8 cellular contexts compared by ENCODE assay signal in the genomic region with DNA sequence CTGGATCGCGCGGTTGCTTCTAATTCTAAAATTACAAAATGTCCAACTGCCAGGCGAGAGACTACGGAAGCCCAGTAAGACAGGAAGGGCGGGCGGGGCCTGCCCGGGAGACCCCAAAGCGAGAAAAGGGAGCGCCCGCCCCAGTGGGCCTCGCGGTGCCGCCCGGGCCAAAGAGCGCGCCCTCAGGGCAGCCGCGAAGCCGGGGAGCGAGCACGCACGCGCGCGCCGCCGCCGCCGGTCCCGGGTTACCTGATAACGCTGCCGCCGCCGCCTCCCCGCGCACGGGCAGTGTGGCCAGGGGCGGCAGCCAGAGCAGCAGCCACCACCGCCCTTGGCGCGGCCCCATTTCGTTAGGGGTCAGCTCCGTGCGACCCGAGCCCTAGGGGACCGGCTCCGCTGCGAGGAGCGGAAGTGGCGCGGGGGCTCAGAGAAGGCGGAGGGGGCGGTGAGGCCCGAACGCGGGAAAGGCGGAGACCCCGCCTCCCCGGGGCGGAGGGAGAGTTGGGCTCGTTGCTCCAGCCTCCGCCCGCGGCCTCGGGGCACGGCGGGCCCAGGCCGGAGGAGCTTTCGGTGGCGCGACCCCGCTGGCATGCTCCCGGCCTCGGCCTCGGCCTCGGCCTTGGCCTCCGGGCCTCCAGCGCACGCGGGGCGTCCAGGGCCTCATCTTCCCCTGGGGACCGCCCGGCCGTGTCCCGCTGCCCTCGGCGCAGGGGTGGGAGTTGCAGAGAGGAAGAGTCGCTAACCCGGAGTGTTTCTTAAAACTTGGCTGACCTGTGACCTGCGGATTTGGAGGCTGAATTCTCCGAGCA. TPM values are rescaled to one million over a fixed set of nuclear protein-coding genes. Genes with fewer than 3 reads are reported as not detected.
DNase-seq lines count a peak whose midpoint lies in the region; ATAC-seq and TF ChIP-seq lines count a peak whose summit lies in the region.

A gene with protein sequence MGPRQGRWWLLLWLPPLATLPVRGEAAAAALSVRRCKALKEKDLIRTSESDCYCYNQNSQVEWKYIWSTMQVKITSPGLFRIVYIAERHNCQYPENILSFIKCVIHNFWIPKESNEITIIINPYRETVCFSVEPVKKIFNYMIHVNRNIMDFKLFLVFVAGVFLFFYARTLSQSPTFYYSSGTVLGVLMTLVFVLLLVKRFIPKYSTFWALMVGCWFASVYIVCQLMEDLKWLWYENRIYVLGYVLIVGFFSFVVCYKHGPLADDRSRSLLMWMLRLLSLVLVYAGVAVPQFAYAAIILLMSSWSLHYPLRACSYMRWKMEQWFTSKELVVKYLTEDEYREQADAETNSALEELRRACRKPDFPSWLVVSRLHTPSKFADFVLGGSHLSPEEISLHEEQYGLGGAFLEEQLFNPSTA (minus strand): TSS at position 413 of the 809 bp plus-strand sequence. CDS start 67 bp downstream, at position 346.

- DNase-seq in DMS53 (lab: John Stamatoyannopoulos, UW) (peak; percentile 95), HuH-7 (ENCODE audit: low spot score) (peak; percentile 72), RWPE2 (ENCODE audit: low spot score) (peak; percentile 76), fibroblast of villous mesenchyme (ENCODE audit: low read depth) (peak; percentile 53)
- DNase-seq in activated T-helper 9 cell treated with anti-CD3 and anti-CD28 coated beads, Interleukin-2, amount 50 U/mL, for 16 hours (ENCODE audit: low read depth): peak; percentile 73

- H3K27me3 ChIP-seq in RWPE2 (ENCODE audit: insufficient read depth, poor library complexity, severe bottlenecking): no peaks in the 10 kb centered on the region
- H3K27me3 ChIP-seq in neural cell (ENCODE audit: insufficient read depth, low read depth, low read length): no peaks in the 10 kb centered on the region
- H3K27me3 ChIP-seq in subcutaneous abdominal adipose tissue (ENCODE audit: control insufficient read depth in 5 of 5, insufficient read depth in 4 of 5, low read length in 5 of 5): no peaks in the 10 kb centered on the region

- no peaks in the 10 kb centered on the region for H3K79me2 ChIP-seq in neural cell (replicated peaks; ENCODE audit: insufficient read depth, low read length)

- TF ChIP-seq CTCF in RWPE2 (IDR thresholded peaks at IDR 0.05; ENCODE audit: poor library complexity, severe bottlenecking) (no peak), fibroblast of villous mesenchyme (IDR thresholded peaks at IDR 0.05; ENCODE audit: insufficient read depth, low read depth, low read length) (no peak), neural cell (IDR thresholded peaks at IDR 0.05; ENCODE audit: poor library complexity, severe bottlenecking) (peak; percentile 25)

- ATAC-seq in GM21526 (IDR thresholded peaks at IDR 0.05; ENCODE audit: low FRiP score, unreplicated experiment) (peak; percentile 59), RWPE2 (ENCODE audit: low read depth) (peak; percentile 79)

- H3K9me2 ChIP-seq in neural cell (ENCODE audit: insufficient read depth, low read length): no peaks in the 10 kb centered on the region

- H3K4me3 ChIP-seq in RWPE2 (ENCODE audit: severe bottlenecking) (peak within 1 kb of the TSS; percentile 53), fibroblast of villous mesenchyme (ENCODE audit: low read depth, low read length) (peak within 1 kb of the TSS; percentile 70), neural cell (ENCODE audit: low read length) (peak within 1 kb of the TSS; percentile 76), subcutaneous abdominal adipose tissue (ENCODE audit: low read depth in 1 of 5, low read length in 5 of 5) (peak within 1 kb of the TSS; percentile 74 to 96 (median 88))

- peak within 1 kb of the TSS; percentile 77 for H2AFZ ChIP-seq in neural cell (ENCODE audit: low read depth, low read length)

- H3K9me3 ChIP-seq in RWPE2 (ENCODE audit: severe bottlenecking): peaks cover 3% of the 10 kb centered on the region
- H3K9me3 ChIP-seq in neural cell (ENCODE audit: low read length): no peaks in the 10 kb centered on the region
- peaks cover 2 to 15% (median 3%) of the 10 kb centered on the region in 5 donors for H3K9me3 ChIP-seq in subcutaneous abdominal adipose tissue (ENCODE audit: control insufficient read depth in 5 of 5, low read length in 5 of 5)

- peak within 1 kb of the TSS; percentile 69 for H3K4me2 ChIP-seq in neural cell (ENCODE audit: low read length)

- TF ChIP-seq EP300 in neural cell (conservative IDR thresholded peaks at IDR 0.05; ENCODE audit: poor library complexity, severe bottlenecking): no peak

- peak within 1 kb of the TSS; percentile 69 for H3K27ac ChIP-seq in RWPE2 (ENCODE audit: poor library complexity, severe bottlenecking)
- no peak within 1 kb of the TSS for H3K27ac ChIP-seq in neural cell (ENCODE audit: low read length)
- H3K27ac ChIP-seq in subcutaneous abdominal adipose tissue (ENCODE audit: low read depth, low read length): peak within 1 kb of the TSS; percentile 96

- no peaks in the 10 kb centered on the region for H4K20me1 ChIP-seq in neural cell (ENCODE audit: insufficient read depth)

- no peaks in the 10 kb centered on the region for H3K36me3 ChIP-seq in RWPE2 (ENCODE audit: low read depth)
- H3K36me3 ChIP-seq in neural cell (ENCODE audit: insufficient read depth, low read length): no peaks in the 10 kb centered on the region
- H3K36me3 ChIP-seq in subcutaneous abdominal adipose tissue (ENCODE audit: control insufficient read depth in 5 of 5, insufficient read depth in 5 of 5, low read length in 5 of 5): no peaks in the 10 kb centered on the region

- H3K4me1 ChIP-seq in RWPE2 (ENCODE audit: insufficient read depth, poor library complexity, severe bottlenecking): peaks cover 13% of the 10 kb centered on the region
- H3K4me1 ChIP-seq in subcutaneous abdominal adipose tissue (ENCODE audit: control insufficient read depth in 5 of 5, insufficient read depth in 5 of 5, low read length in 5 of 5): peaks cover 0 to 38% (median 29%) of the 10 kb centered on the region in 5 donors

- TF ChIP-seq RAD21 in neural cell (conservative IDR thresholded peaks at IDR 0.05): no peak

- H3K9ac ChIP-seq in neural cell (ENCODE audit: low read length) (peak within 1 kb of the TSS; percentile 68), subcutaneous abdominal adipose tissue (ENCODE audit: low read length in 5 of 5) (peak within 1 kb of the TSS; percentile 82 to 97 (median 93))

- H3F3A ChIP-seq in neural cell (ENCODE audit: insufficient read depth, low read length, poor library complexity, severe bottlenecking): no peaks in the 10 kb centered on the region

TF ChIP-seq in neural cell, 6 proteins besides CTCF, POLR2A, EP300 and RAD21:
- TF ChIP-seq, protein P1, sequence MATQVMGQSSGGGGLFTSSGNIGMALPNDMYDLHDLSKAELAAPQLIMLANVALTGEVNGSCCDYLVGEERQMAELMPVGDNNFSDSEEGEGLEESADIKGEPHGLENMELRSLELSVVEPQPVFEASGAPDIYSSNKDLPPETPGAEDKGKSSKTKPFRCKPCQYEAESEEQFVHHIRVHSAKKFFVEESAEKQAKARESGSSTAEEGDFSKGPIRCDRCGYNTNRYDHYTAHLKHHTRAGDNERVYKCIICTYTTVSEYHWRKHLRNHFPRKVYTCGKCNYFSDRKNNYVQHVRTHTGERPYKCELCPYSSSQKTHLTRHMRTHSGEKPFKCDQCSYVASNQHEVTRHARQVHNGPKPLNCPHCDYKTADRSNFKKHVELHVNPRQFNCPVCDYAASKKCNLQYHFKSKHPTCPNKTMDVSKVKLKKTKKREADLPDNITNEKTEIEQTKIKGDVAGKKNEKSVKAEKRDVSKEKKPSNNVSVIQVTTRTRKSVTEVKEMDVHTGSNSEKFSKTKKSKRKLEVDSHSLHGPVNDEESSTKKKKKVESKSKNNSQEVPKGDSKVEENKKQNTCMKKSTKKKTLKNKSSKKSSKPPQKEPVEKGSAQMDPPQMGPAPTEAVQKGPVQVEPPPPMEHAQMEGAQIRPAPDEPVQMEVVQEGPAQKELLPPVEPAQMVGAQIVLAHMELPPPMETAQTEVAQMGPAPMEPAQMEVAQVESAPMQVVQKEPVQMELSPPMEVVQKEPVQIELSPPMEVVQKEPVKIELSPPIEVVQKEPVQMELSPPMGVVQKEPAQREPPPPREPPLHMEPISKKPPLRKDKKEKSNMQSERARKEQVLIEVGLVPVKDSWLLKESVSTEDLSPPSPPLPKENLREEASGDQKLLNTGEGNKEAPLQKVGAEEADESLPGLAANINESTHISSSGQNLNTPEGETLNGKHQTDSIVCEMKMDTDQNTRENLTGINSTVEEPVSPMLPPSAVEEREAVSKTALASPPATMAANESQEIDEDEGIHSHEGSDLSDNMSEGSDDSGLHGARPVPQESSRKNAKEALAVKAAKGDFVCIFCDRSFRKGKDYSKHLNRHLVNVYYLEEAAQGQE (IDR thresholded peaks at IDR 0.05; ENCODE audit: borderline replicate concordance): no peak
- TF ChIP-seq POLR2AphosphoS5 (IDR thresholded peaks at IDR 0.05) (peak; percentile 42), TAF1 (IDR thresholded peaks at IDR 0.05; ENCODE audit: low read depth) (no peak), MXI1 (conservative IDR thresholded peaks at IDR 0.05; ENCODE audit: poor library complexity, severe bottlenecking) (peak; percentile 36), EZH2 (IDR thresholded peaks at IDR 0.05; ENCODE audit: borderline replicate concordance, insufficient read depth, low read length, poor library complexity, severe bottlenecking) (no peak), SMC3 (conservative IDR thresholded peaks at IDR 0.05; ENCODE audit: poor library complexity) (peak; percentile 32)

RNA-seq across cellular contexts. Expression of the gene that starts here (rescaled TPM):
- total RNA-seq in fibroblast of villous mesenchyme: 3.9 and 5.6 TPM in 2 replicates
- 1.1 and 2.2 TPM in 2 replicates for polyA plus RNA-seq in neural cell
- 1.7 and 2.0 TPM in 2 replicates for polyA minus RNA-seq in neural cell
